In the genomic region with DNA sequence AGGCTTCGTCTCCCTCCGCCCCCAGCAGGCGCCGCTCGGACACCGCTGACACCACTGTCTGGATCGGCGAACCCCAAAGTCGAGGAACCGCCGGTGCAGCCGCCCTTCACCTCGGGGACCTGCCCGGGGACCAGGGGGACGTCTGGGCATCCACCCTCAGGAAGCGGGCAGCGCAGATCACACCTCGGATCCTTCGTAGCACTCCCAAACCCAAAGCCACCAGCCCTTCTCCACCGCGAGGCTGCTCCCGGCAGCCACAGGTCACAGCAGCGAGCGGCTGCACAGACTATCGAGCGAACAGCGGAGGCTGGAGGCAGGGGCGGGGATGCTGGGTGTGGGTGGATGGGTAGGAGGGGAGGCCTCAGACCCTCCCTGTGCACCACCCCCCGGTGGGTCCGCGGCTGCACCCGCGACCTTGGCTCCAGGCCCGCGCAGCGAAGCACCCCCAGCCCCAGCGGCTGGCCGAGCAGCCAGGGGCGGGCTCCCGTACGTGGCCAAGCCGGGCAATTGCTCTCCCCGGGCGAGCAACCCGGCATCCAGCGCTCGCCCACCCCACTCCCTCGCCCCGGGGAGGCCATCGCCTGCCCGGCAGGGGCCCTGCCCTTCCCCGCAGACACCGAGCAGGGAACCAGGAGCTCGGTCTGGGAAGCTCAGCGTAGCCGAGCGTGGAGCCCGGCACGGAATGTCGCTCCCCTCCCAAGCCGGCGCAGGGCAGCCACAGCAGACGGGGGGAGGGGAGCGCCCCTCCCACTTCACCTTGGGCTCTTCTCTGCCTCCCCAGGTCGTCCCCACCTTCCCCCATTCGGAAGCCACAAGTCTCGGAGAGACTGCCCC, we compare ENCODE assay signal across 8 cellular contexts. TPM values are rescaled to one million over a fixed set of nuclear protein-coding genes. Genes with fewer than 3 reads are reported as not detected.
DNase-seq lines count a peak whose midpoint lies in the region; ATAC-seq lines count a peak whose summit lies in the region.

No MANE protein-coding gene starts in this region.

- peak; percentile 75 for DNase-seq in COR-L47 (lab: John Stamatoyannopoulos, UW)
- peak; percentile 78 for DNase-seq in NCI-H146 (lab: John Stamatoyannopoulos, UW)
- peak; percentile 49 for DNase-seq in activated T-cell treated with anti-CD3 and anti-CD28 coated beads, Interleukin-2, amount 50 U/mL, for 1 hour
- DNase-seq in Right ventricle myocardium superior, result no peak
- DNase-seq in posterior cingulate gyrus, result peak in 6 of 10 donors; percentile 49 to 91 (median 60)
- DNase-seq in COLO829 (ENCODE audit: low spot score), result no peak

- intact Hi-C loops in Right ventricle myocardium superior (cut with DNase I), result no loop called here
- intact Hi-C loops in posterior cingulate gyrus (cut with DNase I), result loop anchor here (5.0 to 10.0 kb wide), 4 partner anchors 128 to 532 kb away; no protein-coding TSS in a partner anchor

- ATAC-seq in Right ventricle myocardium superior (ENCODE audit: poor library complexity) (peak; percentile 63), GM19452 (IDR thresholded peaks at IDR 0.05; ENCODE audit: unreplicated experiment) (no peak), HG02571 (IDR thresholded peaks at IDR 0.05; ENCODE audit: unreplicated experiment) (no peak)

RNA-seq across cellular contexts. Expression of a gene that starts 1.0 kb away (rescaled TPM):
- total RNA-seq in Right ventricle myocardium superior, result 1.0 TPM

Comparison
In these comparisons a context has a peak if more than half of its experiments do, and no peak if none do; other contexts are left out.
1. DNase-seq: peak in COR-L47 (single experiment), NCI-H146 (single experiment), activated T-cell treated with anti-CD3 and anti-CD28 coated beads, Interleukin-2, amount 50 U/mL, for 1 hour (single experiment) and posterior cingulate gyrus (6 of 10); none in Right ventricle myocardium superior (single experiment) and COLO829 (single experiment).